8 cellular contexts compared by ENCODE assay signal in the genomic region with DNA sequence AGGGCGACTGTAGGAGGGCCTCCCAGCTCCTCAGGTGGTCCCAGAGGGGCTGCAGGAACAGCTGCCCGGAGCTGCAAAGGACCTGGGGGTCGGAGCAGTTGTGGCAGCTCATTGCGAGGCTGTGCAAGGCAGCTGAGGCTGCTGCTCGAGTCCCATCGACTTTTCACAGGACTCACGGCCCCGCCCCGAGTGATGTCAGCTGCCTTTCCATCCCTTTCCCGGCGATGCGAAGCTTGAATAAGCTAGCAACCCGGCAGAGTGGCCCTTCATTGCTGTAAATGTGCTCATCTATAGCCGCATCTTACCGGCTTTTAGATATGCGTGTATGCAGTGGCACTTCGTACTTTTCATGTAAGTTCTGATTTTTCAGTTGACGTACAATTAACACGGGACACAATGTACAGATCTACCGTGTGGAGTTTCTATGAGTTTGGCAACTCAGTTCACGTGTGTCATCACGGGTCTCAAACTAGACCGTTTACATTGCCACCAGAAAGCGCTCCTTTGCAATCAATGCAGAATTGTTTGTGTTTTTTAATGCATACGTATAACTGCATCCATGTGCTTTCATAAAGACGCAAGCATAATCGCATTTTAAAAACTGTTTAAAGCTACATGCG. TPM values are rescaled to one million over a fixed set of nuclear protein-coding genes. Genes with fewer than 3 reads are reported as not detected.
DNase-seq lines count a peak whose midpoint lies in the region; ATAC-seq and TF ChIP-seq lines count a peak whose summit lies in the region.

A gene with protein sequence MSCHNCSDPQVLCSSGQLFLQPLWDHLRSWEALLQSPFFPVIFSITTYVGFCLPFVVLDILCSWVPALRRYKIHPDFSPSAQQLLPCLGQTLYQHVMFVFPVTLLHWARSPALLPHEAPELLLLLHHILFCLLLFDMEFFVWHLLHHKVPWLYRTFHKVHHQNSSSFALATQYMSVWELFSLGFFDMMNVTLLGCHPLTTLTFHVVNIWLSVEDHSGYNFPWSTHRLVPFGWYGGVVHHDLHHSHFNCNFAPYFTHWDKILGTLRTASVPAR (minus strand): TSS at position 137 of the 620 bp plus-strand sequence. CDS start 25 bp downstream, at position 112.

- H3K27me3 Mint-ChIP-seq in neural crest cell (ENCODE audit: low read depth): peaks cover 38% of the 10 kb centered on the region

- H3K27ac Mint-ChIP-seq in activated naive CD4-positive, alpha-beta T cell treated with anti-CD3 and anti-CD28 coated beads, Interleukin-2, amount 50 U/mL, for 72 hours: no peak within 1 kb of the TSS
- no peak within 1 kb of the TSS for H3K27ac Mint-ChIP-seq in neural crest cell (ENCODE audit: unreplicated experiment)

- no peaks in the 10 kb centered on the region for H3K9me3 Mint-ChIP-seq in activated naive CD4-positive, alpha-beta T cell treated with anti-CD3 and anti-CD28 coated beads, Interleukin-2, amount 50 U/mL, for 72 hours
- no peaks in the 10 kb centered on the region for H3K9me3 Mint-ChIP-seq in neural crest cell

- H3K4me3 Mint-ChIP-seq in neural crest cell: peak within 1 kb of the TSS; percentile 80

- no peaks in the 10 kb centered on the region for H3K9me3 ChIP-seq in NT2/D1 (ENCODE audit: insufficient read depth, low read length)
- H3K9me3 ChIP-seq in testis: no peaks in the 10 kb centered on the region

- peak; percentile 58 to 60 for ATAC-seq in activated CD4-positive, CD25-positive, alpha-beta regulatory T cell treated with anti-CD3 and anti-CD28 coated beads, Interleukin-2, amount 50 U/mL, for 24 hours
- ATAC-seq in activated naive CD4-positive, alpha-beta T cell treated with anti-CD3 and anti-CD28 coated beads, Interleukin-2, amount 50 U/mL, for 72 hours: peak; percentile 67 to 75
- ATAC-seq in GM21528 (IDR thresholded peaks at IDR 0.05; ENCODE audit: low FRiP score, unreplicated experiment): no peak

- H3K36me3 ChIP-seq in NT2/D1 (ENCODE audit: insufficient read depth, insufficient read length, low read length) (no peaks in the 10 kb centered on the region), testis (ENCODE audit: low read depth, missing control alignments) (no peaks in the 10 kb centered on the region)

- H3K4me1 Mint-ChIP-seq in neural crest cell: peaks cover 12% of the 10 kb centered on the region

- intact Hi-C loops in testis (cut with DNase I; ENCODE audit: low total_unique reads): no loop called here

- DNase-seq in activated CD4-positive, CD25-positive, alpha-beta regulatory T cell treated with anti-CD3 and anti-CD28 coated beads, Interleukin-2, amount 50 U/mL, for 72 hours: no peak
- DNase-seq in NT2/D1 (ENCODE audit: low read depth, low spot score): no peak
- peak in 1 of 2 donors; percentile 45 for DNase-seq in activated naive CD4-positive, alpha-beta T cell treated with anti-CD3 and anti-CD28 coated beads, Interleukin-2, amount 50 U/mL, for 72 hours (ENCODE audit: low spot score in 2 of 2)
- peak; percentile 31 for DNase-seq in glomerular endothelial cell (ENCODE audit: extremely low read depth, low read depth, low spot score)
- DNase-seq in neural crest cell (ENCODE audit: low read depth, low spot score): peak; percentile 51
- peak; percentile 87 for DNase-seq in testis

- H3K27me3 ChIP-seq in NT2/D1 (ENCODE audit: insufficient read depth, insufficient read length): peaks cover 70% of the 10 kb centered on the region
- H3K27me3 ChIP-seq in testis: no peaks in the 10 kb centered on the region

- H3K9ac ChIP-seq in NT2/D1 (ENCODE audit: insufficient read length, low read depth): peak within 1 kb of the TSS; percentile 72

- peak within 1 kb of the TSS; percentile 31 to 62 for H3K27ac ChIP-seq in testis

- 0 to 1% methylated on average over 25 to 28 of the region's 28 CpGs for WGBS in testis, 2 donors

- peaks cover 6% of the 10 kb centered on the region for H3K4me1 ChIP-seq in NT2/D1 (ENCODE audit: insufficient read depth, insufficient read length)
- H3K4me1 ChIP-seq in testis: peaks cover 5% of the 10 kb centered on the region

- H3K36me3 Mint-ChIP-seq in activated naive CD4-positive, alpha-beta T cell treated with anti-CD3 and anti-CD28 coated beads, Interleukin-2, amount 50 U/mL, for 72 hours: peaks cover 0 to 6% of the 10 kb centered on the region in 2 donors
- no peaks in the 10 kb centered on the region for H3K36me3 Mint-ChIP-seq in neural crest cell (ENCODE audit: low read depth)

- TF ChIP-seq POLR2A in testis (IDR thresholded peaks at IDR 0.05): no peak

- peak within 1 kb of the TSS; percentile 33 for H3K4me3 ChIP-seq in NT2/D1 (ENCODE audit: insufficient read length, low read depth)
- H3K4me3 ChIP-seq in testis: peak within 1 kb of the TSS; percentile 53 to 58

- TF ChIP-seq CTCF in neural crest cell (conservative IDR thresholded peaks at IDR 0.05) (no peak), testis (IDR thresholded peaks at IDR 0.05) (no peak)

RNA-seq across cellular contexts. Expression of the gene that starts here (rescaled TPM):
- total RNA-seq in activated naive CD4-positive, alpha-beta T cell treated with anti-CD3 and anti-CD28 coated beads, Interleukin-2, amount 50 U/mL, for 72 hours: under 1 TPM in 1 of 2 donors, not detected in 1; 0.14 TPM
- total RNA-seq in glomerular endothelial cell (not detected in 2 replicates), neural crest cell (not detected in 2 replicates), testis (under 1 TPM in 1 of 2 donors, not detected in 1; 0.25 TPM)
- polyA plus RNA-seq in testis (ENCODE audit: insufficient read depth, low read depth, low replicate concordance): 0.25 TPM

Comparison
In these comparisons a context has a peak if more than half of its experiments do, and no peak if none do; other contexts are left out.
1. Peak in ATAC-seq in activated naive CD4-positive, alpha-beta T cell treated with anti-CD3 and anti-CD28 coated beads, Interleukin-2, amount 50 U/mL, for 72 hours; RNA of the gene not detected or under 1 TPM.
2. Peak in DNase-seq in glomerular endothelial cell; RNA of the gene not detected or under 1 TPM.
3. Peak in DNase-seq in neural crest cell; RNA of the gene not detected or under 1 TPM.
4. Peak in DNase-seq, H3K4me3 ChIP-seq and H3K27ac ChIP-seq in testis; RNA of the gene not detected or under 1 TPM.